Comparison of ENCODE assay signal across 9 cellular contexts in the genomic region with DNA sequence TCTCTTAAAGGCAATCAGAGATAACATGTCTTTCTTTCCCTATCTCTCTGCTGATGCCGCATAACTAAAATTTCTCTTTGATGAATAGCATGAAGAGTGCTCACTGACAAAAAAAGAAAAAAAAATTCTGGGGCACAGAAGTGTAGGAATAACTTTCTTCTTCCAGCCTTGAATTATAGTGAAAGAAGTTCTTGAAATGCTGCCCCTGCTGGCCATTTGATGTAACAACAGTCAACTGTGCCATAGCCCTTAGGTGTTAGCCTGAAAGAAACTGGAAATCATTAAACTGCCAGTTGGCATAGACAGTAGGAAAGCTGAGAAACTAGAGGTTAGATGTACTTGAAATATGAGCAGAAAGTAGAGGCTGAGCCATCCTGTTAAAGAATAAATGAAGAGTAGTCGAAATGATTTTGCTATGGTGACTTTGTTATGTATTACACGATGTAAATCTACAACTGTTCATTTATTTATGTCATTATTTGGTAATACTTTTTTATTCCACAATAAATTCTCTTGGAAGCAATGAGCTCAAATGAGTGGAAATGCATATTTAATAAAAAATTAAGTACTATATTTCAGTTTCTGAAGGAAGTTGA. TPM values are rescaled to one million over a fixed set of nuclear protein-coding genes. Genes with fewer than 3 reads are reported as not detected.
DNase-seq lines count a peak whose midpoint lies in the region; ATAC-seq and TF ChIP-seq lines count a peak whose summit lies in the region.
"Had no signal": no experiment of that assay in that cellular context is flagged by ENCODE, and none has a peak within 500 bp of the region (broad histone marks: within the 10 kb centered on the region; RNA-seq: fewer than 3 reads in every experiment).

No MANE protein-coding gene starts in this region.

- H3K27ac Mint-ChIP-seq in CD14-positive monocyte = no peak overlapping the region
- H3K27ac Mint-ChIP-seq: IgD-negative memory B cell had no signal

- intact Hi-C loops in CD14-positive monocyte (cut with micrococcal nuclease) = no loop called here

- DNase-seq in CD14-positive monocyte (ENCODE audit: low spot score) (no peak), NCI-H460 (ENCODE audit: extremely low read depth, low read depth) (peak; percentile 24), astrocyte of the cerebellum (ENCODE audit: low read depth) (peak; percentile 16), inferior parietal cortex (ENCODE audit: extremely low spot score) (peak; percentile 77)
- peak in 2 of 3 donors; percentile 3 to 12 for DNase-seq in stimulated activated CD4-positive, alpha-beta T cell treated with anti-CD3 and anti-CD28 coated beads, TNF-alpha, amount 100 ng/mL, for 48 hours (ENCODE audit: low read depth in 3 of 3)

- peak; percentile 95 for TF ChIP-seq CTCF in CD14-positive monocyte (IDR thresholded peaks at IDR 0.05)
- TF ChIP-seq CTCF in astrocyte of the cerebellum (IDR thresholded peaks at IDR 0.05; ENCODE audit: low read depth, low read length, missing control alignments) = peak; percentile 82

- H3K27me3 Mint-ChIP-seq in CD14-positive monocyte (ENCODE audit: low read depth in 3 of 3) = peaks cover 0 to 2% (median 0%) of the 10 kb centered on the region in 3 donors
- H3K27me3 Mint-ChIP-seq: IgD-negative memory B cell had no signal

- no peak overlapping the region for H3K4me3 Mint-ChIP-seq in CD14-positive monocyte
- H3K4me3 Mint-ChIP-seq: IgD-negative memory B cell had no signal

- ATAC-seq in GM18861 (IDR thresholded peaks at IDR 0.05; ENCODE audit: unreplicated experiment) = peak; percentile 67
- no peak for ATAC-seq in HG03097 (IDR thresholded peaks at IDR 0.05; ENCODE audit: low FRiP score, unreplicated experiment)
- no peak for ATAC-seq in GM19351 (IDR thresholded peaks at IDR 0.05; ENCODE audit: unreplicated experiment)

- peaks cover 0 to 9% (median 4%) of the 10 kb centered on the region in 7 donors for H3K9me3 Mint-ChIP-seq in CD14-positive monocyte

- no peaks in the 10 kb centered on the region for H3K36me3 Mint-ChIP-seq in CD14-positive monocyte
- H3K36me3 Mint-ChIP-seq: IgD-negative memory B cell had no signal

- H3K4me1 Mint-ChIP-seq in CD14-positive monocyte = peaks cover 2% of the 10 kb centered on the region
- H3K4me1 Mint-ChIP-seq: IgD-negative memory B cell had no signal

- no peak overlapping the region for H3K4me3 ChIP-seq in astrocyte of the cerebellum (ENCODE audit: low read depth, low read length)

- in situ Hi-C loops in astrocyte of the cerebellum (cut with HindIII; ENCODE audit: low sequenced_read_pairs) = no loop called here

RNA-seq across cellular contexts. Expression of a gene that starts 48.3 kb away (rescaled TPM):
- not detected for polyA plus RNA-seq in CD14-positive monocyte
- total RNA-seq in NCI-H460 (2014; rRNA removed; shearing (Covaris generic)) = 7.9 and 8.3 TPM in 2 replicates
- 5.0 and 5.8 TPM in 2 replicates for polyA plus RNA-seq in NCI-H460 (2014; cell fraction: nucleus; rRNA removed)
